8 cellular contexts compared by ENCODE assay signal in the genomic region with DNA sequence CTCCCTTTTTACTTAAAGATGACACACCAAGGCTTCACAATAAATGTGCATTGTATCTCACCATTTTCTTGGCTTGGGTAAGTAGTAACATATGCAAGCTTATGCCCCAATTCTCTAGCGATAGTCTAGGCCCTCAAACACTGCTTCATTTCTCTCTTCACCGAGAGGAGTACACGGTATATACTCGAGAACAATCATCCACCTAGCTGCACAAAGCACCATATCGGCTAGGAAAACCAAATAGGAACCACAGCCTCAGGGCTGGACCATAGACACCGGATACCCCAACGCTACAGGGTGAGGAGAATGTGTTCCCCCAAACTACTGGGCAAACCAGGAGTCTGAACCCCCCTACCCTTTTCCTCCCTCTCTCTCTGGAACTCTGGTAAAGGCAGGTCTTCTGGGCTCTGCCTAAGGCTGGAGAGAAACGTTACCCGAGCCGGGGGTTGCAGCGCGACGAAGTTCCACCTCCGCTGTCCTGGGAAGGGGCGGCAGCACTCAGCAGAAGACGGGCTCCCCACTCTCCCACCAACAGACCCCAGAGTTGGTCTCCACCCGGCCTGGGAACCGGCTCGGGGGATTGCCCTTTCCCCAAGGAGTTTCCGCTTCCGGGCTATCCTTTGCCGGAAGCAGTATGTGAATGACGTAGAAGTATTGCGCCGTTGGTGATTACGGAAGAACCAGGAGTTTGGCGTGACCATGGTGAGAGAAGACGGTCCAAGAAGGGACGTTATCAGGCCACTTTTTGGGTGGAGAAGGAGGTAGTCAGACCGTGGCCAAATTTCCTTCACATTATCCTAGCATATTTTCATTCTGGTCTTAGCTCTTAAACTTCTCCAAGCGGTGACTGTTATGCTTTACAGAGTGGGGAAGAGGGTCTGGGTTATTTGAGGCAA. TPM values are rescaled to one million over a fixed set of nuclear protein-coding genes. Genes with fewer than 3 reads are reported as not detected.
DNase-seq lines count a peak whose midpoint lies in the region; ATAC-seq, FAIRE-seq and TF ChIP-seq lines count a peak whose summit lies in the region.

A gene with protein sequence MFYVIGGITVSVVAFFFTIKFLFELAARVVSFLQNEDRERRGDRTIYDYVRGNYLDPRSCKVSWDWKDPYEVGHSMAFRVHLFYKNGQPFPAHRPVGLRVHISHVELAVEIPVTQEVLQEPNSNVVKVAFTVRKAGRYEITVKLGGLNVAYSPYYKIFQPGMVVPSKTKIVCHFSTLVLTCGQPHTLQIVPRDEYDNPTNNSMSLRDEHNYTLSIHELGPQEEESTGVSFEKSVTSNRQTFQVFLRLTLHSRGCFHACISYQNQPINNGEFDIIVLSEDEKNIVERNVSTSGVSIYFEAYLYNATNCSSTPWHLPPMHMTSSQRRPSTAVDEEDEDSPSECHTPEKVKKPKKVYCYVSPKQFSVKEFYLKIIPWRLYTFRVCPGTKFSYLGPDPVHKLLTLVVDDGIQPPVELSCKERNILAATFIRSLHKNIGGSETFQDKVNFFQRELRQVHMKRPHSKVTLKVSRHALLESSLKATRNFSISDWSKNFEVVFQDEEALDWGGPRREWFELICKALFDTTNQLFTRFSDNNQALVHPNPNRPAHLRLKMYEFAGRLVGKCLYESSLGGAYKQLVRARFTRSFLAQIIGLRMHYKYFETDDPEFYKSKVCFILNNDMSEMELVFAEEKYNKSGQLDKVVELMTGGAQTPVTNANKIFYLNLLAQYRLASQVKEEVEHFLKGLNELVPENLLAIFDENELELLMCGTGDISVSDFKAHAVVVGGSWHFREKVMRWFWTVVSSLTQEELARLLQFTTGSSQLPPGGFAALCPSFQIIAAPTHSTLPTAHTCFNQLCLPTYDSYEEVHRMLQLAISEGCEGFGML (minus strand): TSS at position 582 of the 896 bp plus-strand sequence. CDS start 27,465 bp downstream, outside the sequence.
A gene with protein sequence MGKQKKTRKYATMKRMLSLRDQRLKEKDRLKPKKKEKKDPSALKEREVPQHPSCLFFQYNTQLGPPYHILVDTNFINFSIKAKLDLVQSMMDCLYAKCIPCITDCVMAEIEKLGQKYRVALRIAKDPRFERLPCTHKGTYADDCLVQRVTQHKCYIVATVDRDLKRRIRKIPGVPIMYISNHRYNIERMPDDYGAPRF (plus strand): TSS at position 646 of the 896 bp plus-strand sequence. CDS start 54 bp downstream, at position 700.

- H3K4me3 Mint-ChIP-seq in activated naive CD4-positive, alpha-beta T cell treated with anti-CD3 and anti-CD28 coated beads, Interleukin-2, amount 10 ng/mL, durations not matched to agents 7 days and 5 days = peak within 1 kb of the TSS; percentile 95

- peaks cover 5 to 14% of the 10 kb centered on the region in 2 experiments; a peak in 3 of 4 replicates for H3K4me1 ChIP-seq in HCT116 (ENCODE audit: control insufficient read depth in 1 of 2, insufficient read depth in 2 of 2, low read length in 2 of 2)
- peaks cover 26% of the 10 kb centered on the region for H3K4me1 ChIP-seq in OCI-LY1 (ENCODE audit: insufficient read depth, low read length, severe bottlenecking)

- ATAC-seq in HCT116 (peak; percentile 96), Right ventricle myocardium inferior (peak; percentile 98)

- H3K9me2 ChIP-seq in HCT116 (ENCODE audit: insufficient read depth) (no peaks in the 10 kb centered on the region), OCI-LY1 (ENCODE audit: low read depth, low read length) (no peaks in the 10 kb centered on the region)

- no peaks in the 10 kb centered on the region for H3K27me3 Mint-ChIP-seq in activated naive CD4-positive, alpha-beta T cell treated with anti-CD3 and anti-CD28 coated beads, Interleukin-2, amount 10 ng/mL, durations not matched to agents 7 days and 5 days

- BruUV-seq in HCT116 (replicated peaks; lab: Mats Ljungman, UMichigan) = TSS peak; percentile 70

- H3K27me3 ChIP-seq in HCT116 (ENCODE audit: insufficient read depth, low read length) = no peaks in the 10 kb centered on the region
- H3K27me3 ChIP-seq in OCI-LY1 (ENCODE audit: insufficient read depth, low read length) = no peaks in the 10 kb centered on the region

- H3F3A ChIP-seq in OCI-LY1 (ENCODE audit: insufficient read depth, low read length) = no peaks in the 10 kb centered on the region

- TF ChIP-seq CTCF in HCT116 (IDR thresholded peaks at IDR 0.05 in 2 of 3, conservative IDR thresholded peaks at IDR 0.05 in 1 of 3; ENCODE audit: borderline replicate concordance in 1 of 3, insufficient read depth in 1 of 3, low read depth in 2 of 3, low read length in 2 of 3) = no peak
- no peak for TF ChIP-seq CTCF in OCI-LY1 (IDR thresholded peaks at IDR 0.05; ENCODE audit: low read length)

- H3K4me3 ChIP-seq in HCT116 (replicated peaks in 1 of 2; ENCODE audit: low read depth in 1 of 2, low read length in 2 of 2) = peak within 1 kb of the TSS; percentile 74 to 94
- H3K4me3 ChIP-seq in OCI-LY1 (ENCODE audit: low read depth, low read length, poor library complexity, severe bottlenecking) = peak within 1 kb of the TSS; percentile 93

- TF ChIP-seq POLR2A in HCT116 (IDR thresholded peaks at IDR 0.05; ENCODE audit: borderline replicate concordance, extremely low read depth, insufficient read depth, insufficient read length) = no peak

- peak; percentile 73 for FAIRE-seq in G401.6 (lab: Jason Lieb, UNC)

- POLR2A ChIA-PET in HCT116 (lab: Charles Lee) = no interaction called here

- CTCF ChIA-PET in HCT116 (lab: Charles Lee) = no interaction called here
- CTCF ChIA-PET in activated naive CD4-positive, alpha-beta T cell treated with anti-CD3 and anti-CD28 coated beads, Interleukin-2, amount 10 ng/mL, durations not matched to agents 7 days and 5 days (lab: Charles Lee) = interaction anchor here (0.7 to 1.1 kb wide), 2 partner anchors 100 to 103 kb away, joined by 3 to 4 read pairs; a partner anchor contains a TSS

- RAD21 ChIA-PET in HCT116 (lab: Charles Lee; ENCODE audit: low non-redundant PET in 1 of 2, low total read pairs in 2 of 2, uncharacterized antibody in 2 of 2, unreplicated experiment in 2 of 2) = no interaction called here

- H4K20me1 ChIP-seq in HCT116 (ENCODE audit: insufficient read depth) (no peaks in the 10 kb centered on the region), OCI-LY1 (ENCODE audit: insufficient read depth, low read length) (no peaks in the 10 kb centered on the region)

- H3K27ac ChIP-seq in HCT116 (ENCODE audit: low read depth, low read length) (peak within 1 kb of the TSS; percentile 36), OCI-LY1 (ENCODE audit: low read depth, low read length, poor library complexity, severe bottlenecking) (no peak within 1 kb of the TSS)

- H3K9me3 ChIP-seq in HCT116 (ENCODE audit: control insufficient read depth in 1 of 2, insufficient read depth in 1 of 2, low read depth in 1 of 2, low read length in 2 of 2) (no peaks in the 10 kb centered on the region), OCI-LY1 (ENCODE audit: low read length) (no peaks in the 10 kb centered on the region)

- 0 out of 2 replicates have a peak, but pooled peaks have one; percentile 9 for TF ChIP-seq RAD21 in HCT116 (IDR thresholded peaks at IDR 0.05; ENCODE audit: low read depth)

- intact Hi-C loops in HCT116 (cut with micrococcal nuclease) = loop anchor here (5.0 kb wide), 1 partner anchor 95 kb away; no protein-coding TSS in a partner anchor
- intact Hi-C loops in Right ventricle myocardium inferior (cut with DNase I) = loop anchor here (1.0 to 5.0 kb wide), 2 partner anchors 51 to 100 kb away; a partner anchor contains a TSS
- intact Hi-C loops in posterior cingulate gyrus (cut with DNase I) = loop anchor here (5.0 kb wide), 1 partner anchor 50 kb away; a partner anchor contains a TSS

- H3K4me2 ChIP-seq in HCT116 (ENCODE audit: low read length) (peak within 1 kb of the TSS; percentile 89), OCI-LY1 (ENCODE audit: low read length) (peak within 1 kb of the TSS; percentile 92)

- H2AFZ ChIP-seq in HCT116 (ENCODE audit: low read depth, low read length, poor library complexity, severe bottlenecking) (no peak within 1 kb of the TSS), OCI-LY1 (ENCODE audit: low read length) (no peak within 1 kb of the TSS)

- H3K27ac Mint-ChIP-seq in activated naive CD4-positive, alpha-beta T cell treated with anti-CD3 and anti-CD28 coated beads, Interleukin-2, amount 10 ng/mL, durations not matched to agents 7 days and 5 days = peak within 1 kb of the TSS; percentile 91

- DNase-seq in HCT116 (ENCODE audit: low read depth, low spot score) (peak; percentile 85), Right ventricle myocardium inferior (ENCODE audit: missing footprints) (peak; percentile 79), posterior cingulate gyrus (peak; percentile 69 to 97 (median 86)), ureter (ENCODE audit: low spot score) (peak; percentile 87), OCI-M2 (lab: John Stamatoyannopoulos, UW; ENCODE audit: unreplicated experiment) (no peak)
- peak; percentile 89 for DNase-seq in activated naive CD4-positive, alpha-beta T cell treated with anti-CD3 and anti-CD28 coated beads, Interleukin-2, amount 10 ng/mL, durations not matched to agents 7 days and 5 days

- H3K79me2 ChIP-seq in HCT116 (ENCODE audit: insufficient read depth, low read length) (peaks cover 68% of the 10 kb centered on the region), OCI-LY1 (ENCODE audit: insufficient read depth, low read length) (peaks cover 54% of the 10 kb centered on the region)

- H3K36me3 ChIP-seq in HCT116 (ENCODE audit: control insufficient read depth in 1 of 2, insufficient read depth in 2 of 2, low read length in 2 of 2) (peaks cover 0 to 24% of the 10 kb centered on the region in 2 experiments; a peak in 3 of 4 replicates), OCI-LY1 (ENCODE audit: insufficient read depth, low read length) (peaks cover 25% of the 10 kb centered on the region; the same call in 1 of the 2 replicates)

- H3K4me1 Mint-ChIP-seq in activated naive CD4-positive, alpha-beta T cell treated with anti-CD3 and anti-CD28 coated beads, Interleukin-2, amount 10 ng/mL, durations not matched to agents 7 days and 5 days = peaks cover 55% of the 10 kb centered on the region

- peaks cover 23% of the 10 kb centered on the region for H3K36me3 Mint-ChIP-seq in activated naive CD4-positive, alpha-beta T cell treated with anti-CD3 and anti-CD28 coated beads, Interleukin-2, amount 10 ng/mL, durations not matched to agents 7 days and 5 days

- no peaks in the 10 kb centered on the region for H3K9me3 Mint-ChIP-seq in activated naive CD4-positive, alpha-beta T cell treated with anti-CD3 and anti-CD28 coated beads, Interleukin-2, amount 10 ng/mL, durations not matched to agents 7 days and 5 days

- H3K9ac ChIP-seq in HCT116 (ENCODE audit: low read length) (peak within 1 kb of the TSS; percentile 86), OCI-LY1 (ENCODE audit: low read length) (peak within 1 kb of the TSS; percentile 76)

TF ChIP-seq in HCT116, 20 proteins besides CTCF, POLR2A, EP300 and RAD21 (continues in another document):
- peak; percentile 95 for TF ChIP-seq SRF (IDR thresholded peaks at IDR 0.05; ENCODE audit: low read depth)

RNA-seq across cellular contexts. Expression of the first gene that starts in this region (rescaled TPM):
- 45.9 TPM for total RNA-seq in HCT116 (2021; ENCODE audit: unreplicated experiment)
- 17.1 and 18.7 TPM in 2 replicates for polyA plus RNA-seq in HCT116 (2012)
- total RNA-seq in Right ventricle myocardium inferior = 22.7 TPM
- 40.8 TPM for total RNA-seq in ureter

RNA-seq across cellular contexts. Expression of the second gene that starts in this region (rescaled TPM):
- total RNA-seq in HCT116 (2021; ENCODE audit: unreplicated experiment) = 69.0 TPM
- polyA plus RNA-seq in HCT116 (2012) = 32.7 and 47.8 TPM in 2 replicates
- total RNA-seq in Right ventricle myocardium inferior = 37.6 TPM
- 54.6 TPM for total RNA-seq in ureter
